Comparison of ENCODE assay signal across 8 cellular contexts in the genomic region with DNA sequence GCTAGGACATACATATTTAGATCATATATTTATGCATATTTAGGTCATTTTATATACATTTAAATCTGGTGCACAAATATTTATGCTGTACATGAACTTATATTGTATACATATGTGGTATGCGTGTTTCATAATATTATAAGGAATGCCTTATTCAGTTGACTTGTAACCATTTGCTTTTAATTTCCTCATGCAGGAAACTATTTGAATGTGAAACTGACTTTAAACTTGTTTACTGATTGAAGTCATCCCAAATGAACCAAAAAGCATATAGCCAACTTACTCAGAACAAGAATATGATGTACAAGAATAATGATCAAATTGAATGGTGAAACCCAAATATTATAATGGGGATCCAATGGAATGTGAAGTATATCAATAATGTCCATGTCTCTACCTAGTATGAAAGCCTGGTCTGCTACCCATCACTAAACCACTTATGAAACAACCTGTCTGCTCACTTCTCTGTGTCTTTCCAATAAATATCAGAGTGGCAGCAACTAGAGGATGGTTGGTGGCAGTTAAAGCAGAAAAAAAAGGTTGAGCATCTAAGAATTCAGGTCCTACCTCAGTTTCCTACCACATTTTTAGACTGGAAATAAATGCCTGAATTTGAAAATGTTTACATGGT. TPM values are rescaled to one million over a fixed set of nuclear protein-coding genes. Genes with fewer than 3 reads are reported as not detected.
DNase-seq lines count a peak whose midpoint lies in the region; ATAC-seq lines count a peak whose summit lies in the region.

No MANE protein-coding gene starts in this region.

- intact Hi-C loops in activated T-helper 1 cell treated with anti-CD3 and anti-CD28 coated beads, Interleukin-12 subunit alpha, Interleukin-12 subunit beta, Interleukin-2, Interleukin-4 antibody, amounts not matched to agents 30 ng/mL and 10 ng/mL and 1 ng/mL, durations not matched to agents 14 hours and 24 hours and 36 hours (cut with micrococcal nuclease), result loop anchor here (1.0 to 5.0 kb wide), 9 partner anchors 13 to 327 kb away; a partner anchor contains a TSS

- peaks cover 8% of the 10 kb centered on the region for H3K4me1 ChIP-seq in rectal smooth muscle tissue (ENCODE audit: control insufficient read depth, insufficient read depth, low read length)

- ATAC-seq in GM18909 (IDR thresholded peaks at IDR 0.05; ENCODE audit: poor library complexity, unreplicated experiment) (peak; percentile 61), HG02840 (IDR thresholded peaks at IDR 0.05; ENCODE audit: low FRiP score, unreplicated experiment) (peak; percentile 28)

- no peak for DNase-seq in activated T-helper 1 cell treated with anti-CD3 and anti-CD28 coated beads, Interleukin-12 subunit alpha, Interleukin-12 subunit beta, Interleukin-2, Interleukin-4 antibody, amounts not matched to agents 30 ng/mL and 10 ng/mL and 1 ng/mL, durations not matched to agents 14 hours and 24 hours and 36 hours (ENCODE audit: low spot score)
- no peak for DNase-seq in 8988T
- DNase-seq in NCI-H1048 (lab: John Stamatoyannopoulos, UW), result no peak
- no peak for DNase-seq in activated CD4-positive, alpha-beta T cell treated with anti-CD3 and anti-CD28 coated beads, Interleukin-2, amount 50 U/mL, for 4 hours
- DNase-seq in NCI-H748 (lab: John Stamatoyannopoulos, UW; ENCODE audit: unreplicated experiment), result no peak

- peak overlapping the region; percentile 46 for H3K4me3 ChIP-seq in rectal smooth muscle tissue (ENCODE audit: low read length)

- peaks cover 83% of the 10 kb centered on the region for H3K4me1 Mint-ChIP-seq in activated T-helper 1 cell treated with anti-CD3 and anti-CD28 coated beads, Interleukin-12 subunit alpha, Interleukin-12 subunit beta, Interleukin-2, Interleukin-4 antibody, amounts not matched to agents 30 ng/mL and 10 ng/mL and 1 ng/mL, durations not matched to agents 14 hours and 24 hours and 36 hours (ENCODE audit: low read depth)

- H3K27ac ChIP-seq in rectal smooth muscle tissue (ENCODE audit: low read depth, low read length), result peak overlapping the region; percentile 19

- H3K36me3 Mint-ChIP-seq in activated T-helper 1 cell treated with anti-CD3 and anti-CD28 coated beads, Interleukin-12 subunit alpha, Interleukin-12 subunit beta, Interleukin-2, Interleukin-4 antibody, amounts not matched to agents 30 ng/mL and 10 ng/mL and 1 ng/mL, durations not matched to agents 14 hours and 24 hours and 36 hours (ENCODE audit: low read depth), result peaks cover 22% of the 10 kb centered on the region

- no peak overlapping the region for H3K9ac ChIP-seq in rectal smooth muscle tissue (ENCODE audit: low read length)

- no peaks in the 10 kb centered on the region for H3K9me3 Mint-ChIP-seq in activated T-helper 1 cell treated with anti-CD3 and anti-CD28 coated beads, Interleukin-12 subunit alpha, Interleukin-12 subunit beta, Interleukin-2, Interleukin-4 antibody, amounts not matched to agents 30 ng/mL and 10 ng/mL and 1 ng/mL, durations not matched to agents 14 hours and 24 hours and 36 hours

- no peaks in the 10 kb centered on the region for H3K27me3 ChIP-seq in rectal smooth muscle tissue (ENCODE audit: control insufficient read depth, insufficient read depth, low read length)

- no peaks in the 10 kb centered on the region for H3K27me3 Mint-ChIP-seq in activated T-helper 1 cell treated with anti-CD3 and anti-CD28 coated beads, Interleukin-12 subunit alpha, Interleukin-12 subunit beta, Interleukin-2, Interleukin-4 antibody, amounts not matched to agents 30 ng/mL and 10 ng/mL and 1 ng/mL, durations not matched to agents 14 hours and 24 hours and 36 hours (ENCODE audit: insufficient read depth)

- H3K27ac Mint-ChIP-seq in activated T-helper 1 cell treated with anti-CD3 and anti-CD28 coated beads, Interleukin-12 subunit alpha, Interleukin-12 subunit beta, Interleukin-2, Interleukin-4 antibody, amounts not matched to agents 30 ng/mL and 10 ng/mL and 1 ng/mL, durations not matched to agents 14 hours and 24 hours and 36 hours, result peak overlapping the region; percentile 94

- no peaks in the 10 kb centered on the region for H3K36me3 ChIP-seq in rectal smooth muscle tissue (ENCODE audit: control insufficient read depth, insufficient read depth, low read length)

- peak overlapping the region; percentile 76 for H3K4me3 Mint-ChIP-seq in activated T-helper 1 cell treated with anti-CD3 and anti-CD28 coated beads, Interleukin-12 subunit alpha, Interleukin-12 subunit beta, Interleukin-2, Interleukin-4 antibody, amounts not matched to agents 30 ng/mL and 10 ng/mL and 1 ng/mL, durations not matched to agents 14 hours and 24 hours and 36 hours

RNA-seq across cellular contexts. Expression of a gene that starts 38.3 kb away (rescaled TPM):
- 16.6 and 16.7 TPM in 2 replicates for total RNA-seq in activated T-helper 1 cell treated with anti-CD3 and anti-CD28 coated beads, Interleukin-12 subunit alpha, Interleukin-12 subunit beta, Interleukin-2, Interleukin-4 antibody, amounts not matched to agents 30 ng/mL and 10 ng/mL and 1 ng/mL, durations not matched to agents 14 hours and 24 hours and 36 hours
